ENCODE assay signal across 11 cellular contexts in genomic region chr4:82842593-82842992, GRCh38. TPM values are rescaled to one million over a fixed set of nuclear protein-coding genes. Genes with fewer than 3 reads are reported as not detected.
DNase-seq lines count a peak whose midpoint lies in the region; ATAC-seq and TF ChIP-seq lines count a peak whose summit lies in the region.
"Had no signal": no experiment of that assay in that cellular context is flagged by ENCODE, and none has a peak within 500 bp of the region (broad histone marks: within the 10 kb centered on the region; RNA-seq: fewer than 3 reads in every experiment).

No MANE protein-coding gene starts in this region.

- H3K27me3 Mint-ChIP-seq in Caco-2 (ENCODE audit: insufficient read depth, unreplicated experiment): no peaks in the 10 kb centered on the region

- H3K9me3 Mint-ChIP-seq in Caco-2 (ENCODE audit: unreplicated experiment): no peaks in the 10 kb centered on the region
- H3K9me3 Mint-ChIP-seq: activated naive CD4-positive, alpha-beta T cell treated with anti-CD3 and anti-CD28 coated beads for 36 hours had no signal

- H3K27ac Mint-ChIP-seq in Caco-2 (ENCODE audit: unreplicated experiment): no peak overlapping the region
- H3K27ac Mint-ChIP-seq: activated naive CD4-positive, alpha-beta T cell treated with anti-CD3 and anti-CD28 coated beads for 36 hours had no signal

- peak; percentile 28 to 43 for TF ChIP-seq CTCF in Caco-2 (IDR thresholded peaks at IDR 0.05; ENCODE audit: insufficient read depth in 1 of 2, low read depth in 1 of 2, low read length in 1 of 2, severe bottlenecking in 1 of 2, unreplicated experiment in 1 of 2)
- TF ChIP-seq CTCF in omental fat pad (IDR thresholded peaks at IDR 0.05): no peak

- BruUV-seq in Caco-2 (replicated peaks; lab: Mats Ljungman, UMichigan): no TSS peak

- H3K27me3 ChIP-seq in Caco-2 (replicated peaks; ENCODE audit: control insufficient read depth, insufficient read depth, low read length): no peaks in the 10 kb centered on the region
- H3K27me3 ChIP-seq: neutrophil had no signal

- CTCF ChIA-PET in Caco-2 (lab: Charles Lee): no interaction called here

- H3K4me1 ChIP-seq in Caco-2: no peaks in the 10 kb centered on the region

- H3K4me1 Mint-ChIP-seq in Caco-2 (ENCODE audit: low read depth, unreplicated experiment): no peaks in the 10 kb centered on the region

- POLR2A ChIA-PET in Caco-2 (lab: Charles Lee): no interaction called here

- H3K9me3 ChIP-seq in Caco-2: no peaks in the 10 kb centered on the region
- H3K9me3 ChIP-seq: neutrophil had no signal

- intact Hi-C loops in Caco-2 (cut with micrococcal nuclease; ENCODE audit: unreplicated experiment): no loop called here

- H3K36me3 ChIP-seq in Caco-2 (ENCODE audit: control insufficient read depth, insufficient read depth, low read length): peaks cover 5% of the 10 kb centered on the region

- H3K36me3 Mint-ChIP-seq in Caco-2 (ENCODE audit: insufficient read depth, unreplicated experiment): peaks cover 87% of the 10 kb centered on the region

- no peak overlapping the region for H3K4me3 ChIP-seq in Caco-2 (ENCODE audit: low read depth, low read length)

- peak in 1 of 2 experiments; percentile 13 for DNase-seq in Caco-2
- DNase-seq in HPDE6-E6E7 (ENCODE audit: extremely low spot score): peak; percentile 4
- peak; percentile 30 for DNase-seq in astrocyte of the hippocampus (ENCODE audit: low read depth, low spot score)
- peak; percentile 35 to 37 for DNase-seq in lung microvascular endothelial cell (ENCODE audit: low read depth in 2 of 2)
- no peak for DNase-seq in omental fat pad (ENCODE audit: low spot score)
- DNase-seq: activated naive CD4-positive, alpha-beta T cell treated with anti-CD3 and anti-CD28 coated beads for 36 hours; NCI-H526 treated with DMSO at 0.1 percent for 48 hours had no signal

- no peak overlapping the region for H3K4me3 Mint-ChIP-seq in Caco-2 (ENCODE audit: unreplicated experiment)
- H3K4me3 Mint-ChIP-seq: activated naive CD4-positive, alpha-beta T cell treated with anti-CD3 and anti-CD28 coated beads for 36 hours had no signal

- ATAC-seq in HG02798 (IDR thresholded peaks at IDR 0.05; ENCODE audit: poor library complexity, unreplicated experiment) (no peak), HG03342 (IDR thresholded peaks at IDR 0.05; ENCODE audit: unreplicated experiment) (no peak), GM21390 (IDR thresholded peaks at IDR 0.05; ENCODE audit: unreplicated experiment) (no peak), omental fat pad (ENCODE audit: low FRiP score) (no peak)

RNA-seq across cellular contexts. Expression of gene SCD5, which starts 44.0 kb away (rescaled TPM):
- total RNA-seq in Caco-2 (2022) (2.7 and 3.4 TPM in 2 replicates), lung microvascular endothelial cell (31.0 and 32.0 TPM in 2 replicates), omental fat pad (10 to 100 TPM in 3 of 4 donors, 1 to 10 TPM in 1; 6.7 to 19.9 (median 13.5) TPM)

RNA-seq across cellular contexts. Expression of gene SEC31A, which starts 48.4 kb away (rescaled TPM):
- total RNA-seq in Caco-2 (2022): 175 and 187 TPM in 2 replicates
- 149 and 166 TPM in 2 replicates for total RNA-seq in lung microvascular endothelial cell
- 100 to 1,000 TPM; 175 to 215 (median 183) TPM for total RNA-seq in omental fat pad

RNA-seq across cellular contexts. Expression of gene THAP9, which starts 57.9 kb away (rescaled TPM):
- total RNA-seq in Caco-2 (2022): 6.8 and 7.9 TPM in 2 replicates
- total RNA-seq in lung microvascular endothelial cell: 4.8 and 5.8 TPM in 2 replicates
- 10 to 100 TPM in 1 of 4 donors, 1 to 10 TPM in 3; 1.8 to 10.2 (median 2.9) TPM for total RNA-seq in omental fat pad

Comparison
In these comparisons a context has a peak if more than half of its experiments do, and no peak if none do; other contexts are left out.
1. CTCF ChIP-seq: peak in Caco-2 (2 of 2); none in omental fat pad (0 of 3).